Comparison of ENCODE assay signal across 9 cellular contexts in genomic region chr4:124713213-124713592, GRCh38. TPM values are rescaled to one million over a fixed set of nuclear protein-coding genes. Genes with fewer than 3 reads are reported as not detected.
DNase-seq lines count a peak whose midpoint lies in the region; ATAC-seq and TF ChIP-seq lines count a peak whose summit lies in the region.
"Had no signal": no experiment of that assay in that cellular context is flagged by ENCODE, and none has a peak within 500 bp of the region (broad histone marks: within the 10 kb centered on the region; RNA-seq: fewer than 3 reads in every experiment).

No MANE protein-coding gene starts in this region.

- H3K4me3 Mint-ChIP-seq in CD8-positive, alpha-beta T cell: peak overlapping the region; percentile 83
- H3K4me3 Mint-ChIP-seq in activated naive CD8-positive, alpha-beta T cell treated with anti-CD3 and anti-CD28 coated beads for 36 hours: peak overlapping the region; percentile 79
- H3K4me3 Mint-ChIP-seq: central memory CD8-positive, alpha-beta T cell had no signal

- H3K36me3 ChIP-seq in CD8-positive, alpha-beta T cell (ENCODE audit: insufficient read depth, low read length): no peaks in the 10 kb centered on the region
- no peaks in the 10 kb centered on the region for H3K36me3 ChIP-seq in cardiac muscle cell

- H3K36me3 Mint-ChIP-seq in CD8-positive, alpha-beta T cell: peaks cover 3% of the 10 kb centered on the region
- H3K36me3 Mint-ChIP-seq in activated naive CD8-positive, alpha-beta T cell treated with anti-CD3 and anti-CD28 coated beads for 36 hours: no peaks in the 10 kb centered on the region

- POLR2A ChIA-PET in CD8-positive, alpha-beta T cell (lab: Charles Lee): no interaction called here

- no peaks in the 10 kb centered on the region for H3K9me3 Mint-ChIP-seq in CD8-positive, alpha-beta T cell
- no peaks in the 10 kb centered on the region for H3K9me3 Mint-ChIP-seq in activated naive CD8-positive, alpha-beta T cell treated with anti-CD3 and anti-CD28 coated beads for 36 hours
- H3K9me3 Mint-ChIP-seq: central memory CD8-positive, alpha-beta T cell had no signal

- intact Hi-C loops in CD8-positive, alpha-beta T cell (cut with DNase I, micrococcal nuclease): loop anchor here in 1 of 2 experiments (2.0 kb wide), 1 partner anchor 1980 kb away; the partner anchor contains the start of gene BBS12

- H3K27ac Mint-ChIP-seq in CD8-positive, alpha-beta T cell: peak overlapping the region; percentile 53
- peak overlapping the region; percentile 77 for H3K27ac Mint-ChIP-seq in activated naive CD8-positive, alpha-beta T cell treated with anti-CD3 and anti-CD28 coated beads for 36 hours

- H3K27me3 Mint-ChIP-seq in CD8-positive, alpha-beta T cell (ENCODE audit: low read depth): no peaks in the 10 kb centered on the region
- H3K27me3 Mint-ChIP-seq in activated naive CD8-positive, alpha-beta T cell treated with anti-CD3 and anti-CD28 coated beads for 36 hours: no peaks in the 10 kb centered on the region

- peaks cover 9% of the 10 kb centered on the region for H3K4me1 ChIP-seq in CD8-positive, alpha-beta T cell (ENCODE audit: insufficient read depth, low read length)
- peaks cover 25% of the 10 kb centered on the region for H3K4me1 ChIP-seq in cardiac muscle cell (ENCODE audit: low read depth)

- CTCF ChIA-PET in CD8-positive, alpha-beta T cell (lab: Charles Lee): no interaction called here

- peak in 3 of 7 experiments; percentile 5 to 51 (median 21) for DNase-seq in CD8-positive, alpha-beta T cell
- DNase-seq in NCI-H69 (lab: John Stamatoyannopoulos, UW) (peak; percentile 85), cardiac muscle cell (ENCODE audit: low read depth in 1 of 2, low spot score in 1 of 2) (peak; percentile 72 to 89), non-pigmented ciliary epithelial cell (ENCODE audit: low read depth) (peak; percentile 28), NCI-H128 (lab: John Stamatoyannopoulos, UW; ENCODE audit: unreplicated experiment) (no peak)
- DNase-seq in activated naive CD8-positive, alpha-beta T cell treated with anti-CD3 and anti-CD28 coated beads for 36 hours: peak; percentile 25

- no peaks in the 10 kb centered on the region for H3K27me3 ChIP-seq in CD8-positive, alpha-beta T cell (ENCODE audit: insufficient read depth, low read length)
- no peaks in the 10 kb centered on the region for H3K27me3 ChIP-seq in cardiac muscle cell

- no peaks in the 10 kb centered on the region for H3K9me3 ChIP-seq in CD8-positive, alpha-beta T cell (ENCODE audit: low read length)
- H3K9me3 ChIP-seq in cardiac muscle cell (ENCODE audit: low read depth): no peaks in the 10 kb centered on the region

- H3K27ac ChIP-seq in CD8-positive, alpha-beta T cell (ENCODE audit: low read depth, low read length): no peak overlapping the region
- peak overlapping the region; percentile 98 for H3K27ac ChIP-seq in cardiac muscle cell

- TF ChIP-seq CTCF in CD8-positive, alpha-beta T cell (IDR thresholded peaks at IDR 0.05): no peak
- peak; percentile 59 for TF ChIP-seq CTCF in cardiac muscle cell (IDR thresholded peaks at IDR 0.05; ENCODE audit: low read depth, low read length)

- H3K4me1 Mint-ChIP-seq in CD8-positive, alpha-beta T cell (ENCODE audit: low read depth): peaks cover 7% of the 10 kb centered on the region
- H3K4me1 Mint-ChIP-seq in activated naive CD8-positive, alpha-beta T cell treated with anti-CD3 and anti-CD28 coated beads for 36 hours: peaks cover 7% of the 10 kb centered on the region

- no peak for ATAC-seq in CD8-positive, alpha-beta T cell
- ATAC-seq in GM18907 (IDR thresholded peaks at IDR 0.05; ENCODE audit: unreplicated experiment) (peak; percentile 57), HG03175 (IDR thresholded peaks at IDR 0.05; ENCODE audit: unreplicated experiment) (peak; percentile 49)

- H3K4me3 ChIP-seq in CD8-positive, alpha-beta T cell (ENCODE audit: low read depth, low read length): peak overlapping the region; percentile 72
- peak overlapping the region; percentile 78 for H3K4me3 ChIP-seq in cardiac muscle cell

RNA-seq across cellular contexts. Expression of gene ANKRD50, which starts 0.7 kb away (rescaled TPM):
- total RNA-seq in CD8-positive, alpha-beta T cell: under 1 TPM; 0.11 to 0.22 TPM
- total RNA-seq in activated naive CD8-positive, alpha-beta T cell treated with anti-CD3 and anti-CD28 coated beads for 36 hours: under 1 TPM; 0.47 to 0.48 TPM
- 16.2 and 21.8 TPM in 2 replicates for total RNA-seq in cardiac muscle cell
- polyA plus RNA-seq in cardiac muscle cell: 8.9 and 10.4 TPM in 2 replicates

Comparison
In these comparisons a context has a peak if more than half of its experiments do, and no peak if none do; other contexts are left out.
1. RNA of gene ANKRD50, which starts 0.7 kb away (total RNA-seq): 16.2 to 21.8 TPM in cardiac muscle cell; 0.47 to 0.48 TPM in activated naive CD8-positive, alpha-beta T cell treated with anti-CD3 and anti-CD28 coated beads for 36 hours and 0.11 to 0.22 TPM in CD8-positive, alpha-beta T cell; every median in the first group is over 10 times any median in the second.